ENCODE assay signal across 20 cellular contexts in the genomic region with DNA sequence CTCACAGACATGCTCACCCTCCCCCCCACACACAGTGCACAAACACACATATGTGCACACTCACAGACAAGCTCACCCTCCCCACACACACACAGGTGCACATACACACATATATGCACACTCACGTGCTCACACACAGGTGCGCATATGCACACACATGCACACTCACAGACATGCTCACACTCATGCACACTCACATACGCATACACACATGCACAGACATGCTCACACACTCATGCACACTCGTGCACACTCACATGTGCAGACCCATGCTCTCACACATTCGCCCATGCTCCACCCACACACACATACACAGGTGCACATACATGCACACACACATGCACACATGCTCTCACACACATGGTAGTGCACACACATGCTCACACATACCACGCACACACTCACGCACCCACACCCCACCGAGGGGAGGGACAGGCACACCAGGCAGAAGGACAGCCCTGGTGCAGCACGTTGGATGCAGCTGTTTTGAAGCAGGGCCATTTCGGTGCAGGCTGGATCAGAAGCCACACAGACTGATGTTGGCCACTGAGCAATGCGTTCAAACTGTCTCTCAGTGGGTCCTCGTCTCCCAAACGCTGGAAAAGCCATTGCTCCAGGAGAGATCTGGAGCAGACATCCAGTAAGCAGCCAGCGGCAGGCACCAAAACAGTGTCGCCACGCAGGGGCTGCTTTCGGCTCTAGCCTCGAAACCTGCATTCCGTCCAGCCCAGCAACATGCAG.
DNase-seq lines count a peak whose midpoint lies in the region; ATAC-seq, FAIRE-seq and TF ChIP-seq lines count a peak whose summit lies in the region.
"Had no signal": no experiment of that assay in that cellular context is flagged by ENCODE, and none has a peak within 500 bp of the region (broad histone marks: within the 10 kb centered on the region; RNA-seq: fewer than 3 reads in every experiment).

No MANE protein-coding gene starts in this region.

- peak overlapping the region; percentile 36 for H4K91ac ChIP-seq in mesenchymal stem cell (ENCODE audit: low read length)

- intact Hi-C loops in left ventricle myocardium superior (cut with micrococcal nuclease) = no loop called here
- intact Hi-C loops in right cardiac atrium (cut with DNase I) = no loop called here

- ATAC-seq in left ventricle myocardium superior (no peak), right cardiac atrium (no peak), GM19023 (IDR thresholded peaks at IDR 0.05; ENCODE audit: unreplicated experiment) (no peak)
- ATAC-seq: CD8-positive, alpha-beta T cell had no signal

- no peak overlapping the region for H3K18ac ChIP-seq in mesenchymal stem cell (ENCODE audit: low read depth in 1 of 2, low read length in 2 of 2)

- H2BK120ac ChIP-seq in mesenchymal stem cell (ENCODE audit: low read depth, low read length) = no peak overlapping the region

- no peak overlapping the region for H3K4me3 ChIP-seq in right cardiac atrium (ENCODE audit: low read length)
- H3K4me3 ChIP-seq in bronchial epithelial cell (ENCODE audit: low read depth, low read length) = no peak overlapping the region
- H3K4me3 ChIP-seq in mesenchymal stem cell (ENCODE audit: insufficient read depth in 1 of 2, low read depth in 1 of 2, low read length in 2 of 2) = no peak overlapping the region

- H3K4me1 ChIP-seq in right cardiac atrium (ENCODE audit: control insufficient read depth, insufficient read depth, low read length) (no peaks in the 10 kb centered on the region), mesenchymal stem cell (ENCODE audit: control insufficient read depth, insufficient read depth, low read depth, low read length) (peaks cover 16% of the 10 kb centered on the region)
- H3K4me1 ChIP-seq: BE2C had no signal

- no peak for TF ChIP-seq CTCF in bronchial epithelial cell (IDR thresholded peaks at IDR 0.05; ENCODE audit: insufficient read depth, low read length, severe bottlenecking)

- no peak overlapping the region for H3K14ac ChIP-seq in mesenchymal stem cell (ENCODE audit: low read length in 2 of 2)

- H3K9me3 ChIP-seq in right cardiac atrium (ENCODE audit: control insufficient read depth, low read length) (no peaks in the 10 kb centered on the region), mesenchymal stem cell (ENCODE audit: control insufficient read depth, low read length) (no peaks in the 10 kb centered on the region)
- H3K9me3 ChIP-seq: BE2C had no signal

- no peaks in the 10 kb centered on the region for H3K79me1 ChIP-seq in mesenchymal stem cell (replicated peaks; ENCODE audit: low read length, poor library complexity, severe bottlenecking)

- no peak overlapping the region for H2AFZ ChIP-seq in mesenchymal stem cell (ENCODE audit: low read depth, low read length)

- H3K27ac ChIP-seq in right cardiac atrium (ENCODE audit: low read length) = no peak overlapping the region
- no peak overlapping the region for H3K27ac ChIP-seq in mesenchymal stem cell (ENCODE audit: low read length, poor library complexity, severe bottlenecking)
- H3K27ac ChIP-seq: HL-60 had no signal

- 80% methylated on average over 19 of the region's 19 CpGs for WGBS in right cardiac atrium
- 85% methylated on average over 19 of the region's 19 CpGs for WGBS in mesenchymal stem cell

- H3K9ac ChIP-seq in mesenchymal stem cell (ENCODE audit: low read length) = no peak overlapping the region

- no peak overlapping the region for H3K23ac ChIP-seq in mesenchymal stem cell (ENCODE audit: low read length in 2 of 2)

- H3K36me3 ChIP-seq in bronchial epithelial cell (ENCODE audit: control insufficient read depth, insufficient read depth, low read length) (no peaks in the 10 kb centered on the region), mesenchymal stem cell (ENCODE audit: control insufficient read depth in 1 of 2, insufficient read depth in 2 of 2, low read depth in 1 of 2, low read length in 2 of 2) (no peaks in the 10 kb centered on the region)
- H3K36me3 ChIP-seq: BE2C had no signal

- FAIRE-seq in bronchial epithelial cell (lab: Jason Lieb, UNC) (peak; percentile 99), urothelium cell line (lab: Jason Lieb, UNC) (peak; percentile 93)
- FAIRE-seq: A204.1, GM12891, GM18507, RCC 7860 had no signal

- no peak overlapping the region for H2BK12ac ChIP-seq in mesenchymal stem cell (ENCODE audit: low read length in 2 of 2)

- no peak overlapping the region for H3K4me2 ChIP-seq in mesenchymal stem cell (ENCODE audit: low read length, poor library complexity, severe bottlenecking)

- no peak overlapping the region for H4K8ac ChIP-seq in mesenchymal stem cell (ENCODE audit: low read length)

- H2BK15ac ChIP-seq in mesenchymal stem cell (ENCODE audit: low read depth, poor library complexity, severe bottlenecking) = no peak overlapping the region

- H3K27me3 ChIP-seq in right cardiac atrium (ENCODE audit: control insufficient read depth, insufficient read depth) (no peaks in the 10 kb centered on the region), bronchial epithelial cell (ENCODE audit: control insufficient read depth, insufficient read depth, low read length) (no peaks in the 10 kb centered on the region), mesenchymal stem cell (ENCODE audit: control insufficient read depth in 1 of 2, insufficient read depth in 1 of 2, low read length in 2 of 2) (no peaks in the 10 kb centered on the region)
- H3K27me3 ChIP-seq: BE2C had no signal

- H3K4ac ChIP-seq in mesenchymal stem cell (ENCODE audit: low read depth in 1 of 2, low read length in 2 of 2) = no peak overlapping the region

- no peak overlapping the region for H2BK5ac ChIP-seq in mesenchymal stem cell (ENCODE audit: low read depth, low read length, poor library complexity, severe bottlenecking)

- H2AK5ac ChIP-seq in mesenchymal stem cell (ENCODE audit: low read length, severe bottlenecking) = no peak overlapping the region

- DNase-seq in left ventricle myocardium superior (peak; percentile 23), right cardiac atrium (no peak), bronchial epithelial cell (ENCODE audit: low read depth) (no peak), mesenchymal stem cell (no peak), urothelium cell line (ENCODE audit: low spot score) (no peak), mucosa of gallbladder (ENCODE audit: low spot score) (no peak), DMS153 (lab: John Stamatoyannopoulos, UW) (no peak)
- DNase-seq: CD8-positive, alpha-beta T cell; H7; NCI-H1105; NCI-H2081 treated with DMSO at 0.1 percent for 48 hours; NCI-H510A; NCI-H748 treated with DMSO at 0.1 percent for 48 hours had no signal
